Comparison of ENCODE assay signal across 1 cellular context in the genomic region with DNA sequence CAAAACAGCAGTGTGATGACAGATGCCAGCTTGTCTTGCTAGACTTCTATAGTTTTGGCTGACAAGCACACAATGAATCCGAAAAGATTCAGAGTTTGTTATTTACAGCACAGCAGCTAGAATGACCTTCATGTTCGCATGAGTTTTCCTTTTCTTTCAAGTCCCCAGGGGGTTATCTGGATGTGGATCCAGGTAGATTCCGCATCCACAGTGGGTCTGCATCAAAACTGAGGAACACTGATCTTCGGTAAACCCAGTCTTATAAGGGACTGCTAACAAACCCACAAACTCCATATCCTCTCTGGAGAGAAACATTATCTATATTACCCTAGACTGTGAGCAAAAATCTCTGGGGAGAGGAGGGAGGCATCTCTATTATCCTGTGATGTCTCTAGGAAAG.
TF ChIP-seq lines count a peak whose summit lies in the region.

No MANE protein-coding gene starts in this region.

TF ChIP-seq in WTC11, 78 proteins besides CTCF, POLR2A, EP300 and RAD21 (continued from another document):
- TF ChIP-seq, protein P1, sequence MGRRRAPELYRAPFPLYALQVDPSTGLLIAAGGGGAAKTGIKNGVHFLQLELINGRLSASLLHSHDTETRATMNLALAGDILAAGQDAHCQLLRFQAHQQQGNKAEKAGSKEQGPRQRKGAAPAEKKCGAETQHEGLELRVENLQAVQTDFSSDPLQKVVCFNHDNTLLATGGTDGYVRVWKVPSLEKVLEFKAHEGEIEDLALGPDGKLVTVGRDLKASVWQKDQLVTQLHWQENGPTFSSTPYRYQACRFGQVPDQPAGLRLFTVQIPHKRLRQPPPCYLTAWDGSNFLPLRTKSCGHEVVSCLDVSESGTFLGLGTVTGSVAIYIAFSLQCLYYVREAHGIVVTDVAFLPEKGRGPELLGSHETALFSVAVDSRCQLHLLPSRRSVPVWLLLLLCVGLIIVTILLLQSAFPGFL (CRISPR knock-in tag; IDR thresholded peaks at IDR 0.05; ENCODE audit: borderline replicate concordance), result no peak
- no peak for TF ChIP-seq ESRRA (CRISPR knock-in tag; IDR thresholded peaks at IDR 0.05; ENCODE audit: borderline replicate concordance)
- TF ChIP-seq, protein P2, sequence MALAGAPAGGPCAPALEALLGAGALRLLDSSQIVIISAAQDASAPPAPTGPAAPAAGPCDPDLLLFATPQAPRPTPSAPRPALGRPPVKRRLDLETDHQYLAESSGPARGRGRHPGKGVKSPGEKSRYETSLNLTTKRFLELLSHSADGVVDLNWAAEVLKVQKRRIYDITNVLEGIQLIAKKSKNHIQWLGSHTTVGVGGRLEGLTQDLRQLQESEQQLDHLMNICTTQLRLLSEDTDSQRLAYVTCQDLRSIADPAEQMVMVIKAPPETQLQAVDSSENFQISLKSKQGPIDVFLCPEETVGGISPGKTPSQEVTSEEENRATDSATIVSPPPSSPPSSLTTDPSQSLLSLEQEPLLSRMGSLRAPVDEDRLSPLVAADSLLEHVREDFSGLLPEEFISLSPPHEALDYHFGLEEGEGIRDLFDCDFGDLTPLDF (CRISPR knock-in tag; IDR thresholded peaks at IDR 0.05), result no peak
